26 cellular contexts compared by ENCODE assay signal in the genomic region with DNA sequence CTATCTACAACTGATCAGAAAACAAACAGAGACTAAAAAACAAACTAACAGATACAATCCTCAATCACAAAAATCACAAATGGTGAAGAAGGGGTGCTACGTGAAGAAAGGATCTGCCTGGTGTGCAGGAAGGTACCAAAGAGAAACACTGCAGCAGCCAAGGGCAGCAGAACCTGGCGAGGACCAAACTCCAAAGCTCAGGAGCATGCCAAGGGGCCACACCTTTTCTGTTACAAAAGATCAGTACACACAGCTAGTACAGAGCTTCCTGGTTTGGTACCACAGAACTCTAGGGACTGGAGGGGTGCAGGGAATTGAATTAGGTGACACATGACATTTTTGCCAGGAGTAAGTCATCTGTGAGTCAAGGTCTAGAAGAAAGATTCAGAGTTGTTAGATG.
"Had no signal": no experiment of that assay in that cellular context is flagged by ENCODE, and none has a peak within 500 bp of the region (broad histone marks: within the 10 kb centered on the region; RNA-seq: fewer than 3 reads in every experiment).

No MANE protein-coding gene starts in this region.

- H3K27ac ChIP-seq: brain microvascular endothelial cell, epithelial cell of prostate had no signal

- ATAC-seq: activated T-cell treated with anti-CD3 and anti-CD28 coated beads, Interleukin-2, amount 50 U/mL, for 72 hours had no signal

- H3K27me3 ChIP-seq: brain microvascular endothelial cell had no signal

- H3K36me3 ChIP-seq: brain microvascular endothelial cell had no signal

- FAIRE-seq: astrocyte, bronchial epithelial cell, colon, endometrium, endothelial cell of umbilical vein, frontal cortex had no signal

- DNase-seq: activated CD4-positive, alpha-beta memory T cell treated with anti-CD3 and anti-CD28 coated beads, Interleukin-2, amount 10 ng/mL, durations not matched to agents 7 days and 5 days; activated CD4-positive, alpha-beta T cell treated with anti-CD3 and anti-CD28 coated beads for 1 hour; activated CD4-positive, alpha-beta T cell treated with anti-CD3 and anti-CD28 coated beads for 4 hours; activated CD4-positive, alpha-beta T cell treated with anti-CD3 and anti-CD28 coated beads, Interleukin-2, amount 10 ng/mL, durations not matched to agents 7 days and 5 days; activated CD4-positive, alpha-beta T cell treated with anti-CD3 and anti-CD28 coated beads, Interleukin-2, amount 50 U/mL, for 4 hours; activated CD8-positive, alpha-beta memory T cell treated with anti-CD3 and anti-CD28 coated beads, Interleukin-2, amount 50 U/mL, for 48 hours; activated gamma-delta T cell; activated naive CD4-positive, alpha-beta T cell; activated naive CD4-positive, alpha-beta T cell treated with anti-CD3 and anti-CD28 coated beads, Interleukin-2, amount 10 ng/mL, durations not matched to agents 7 days and 5 days; activated T-cell treated with anti-CD3 and anti-CD28 coated beads for 4 hours; activated T-cell treated with anti-CD3 and anti-CD28 coated beads, Interleukin-2, amount 50 U/mL, for 24 hours; activated T-cell treated with anti-CD3 and anti-CD28 coated beads, Interleukin-2, amount 50 U/mL, for 72 hours; amniotic stem cell; anterior cingulate cortex; brain microvascular endothelial cell; effector CD8-positive, alpha-beta T cell; foreskin fibroblast; head of caudate nucleus; T-helper 2 cell had no signal
